Comparison of ENCODE assay signal across 8 cellular contexts in the genomic region with DNA sequence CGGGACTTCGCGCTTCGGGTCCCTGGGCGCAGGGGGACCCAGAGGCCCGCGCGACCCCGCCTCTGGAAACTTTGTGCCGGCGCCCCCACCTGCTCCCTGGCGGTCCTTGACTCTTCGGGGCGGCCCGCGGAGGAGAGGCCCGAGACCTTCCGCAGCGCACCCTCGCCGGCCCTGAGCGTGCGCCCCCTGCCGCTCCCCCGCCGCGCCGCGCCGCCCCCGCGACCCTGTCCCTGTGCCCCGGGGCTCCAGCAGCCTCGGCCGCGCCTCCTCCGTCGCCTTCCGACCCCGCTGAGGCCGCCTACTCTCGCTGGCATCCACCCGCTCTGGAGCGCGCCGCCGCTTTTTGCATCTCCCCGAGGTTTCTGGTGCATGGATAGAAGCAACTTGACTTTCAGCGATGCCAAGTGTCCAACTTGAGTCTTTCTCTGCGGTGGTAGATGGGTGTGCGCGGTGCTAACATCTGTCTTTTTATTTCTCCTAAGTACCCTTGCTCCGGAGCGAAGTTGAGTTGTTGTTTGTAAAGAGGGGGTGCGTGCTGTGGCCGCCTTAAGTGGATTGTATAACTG. TPM values are rescaled to one million over a fixed set of nuclear protein-coding genes. Genes with fewer than 3 reads are reported as not detected.
DNase-seq lines count a peak whose midpoint lies in the region; ATAC-seq, FAIRE-seq and TF ChIP-seq lines count a peak whose summit lies in the region.

No MANE protein-coding gene starts in this region.

- H3K4me1 Mint-ChIP-seq in endothelial cell (ENCODE audit: unreplicated experiment) = peaks cover 24% of the 10 kb centered on the region

- no peaks in the 10 kb centered on the region for H3K9me3 ChIP-seq in A549
- H3K9me3 ChIP-seq in mucosa of rectum (ENCODE audit: control insufficient read depth in 2 of 2, low read length in 2 of 2) = no peaks in the 10 kb centered on the region

- H3K27ac Mint-ChIP-seq in endothelial cell (ENCODE audit: unreplicated experiment) = peak overlapping the region; percentile 85

- H3K9me3 Mint-ChIP-seq in endothelial cell (ENCODE audit: unreplicated experiment) = no peaks in the 10 kb centered on the region

- H3K27me3 Mint-ChIP-seq in endothelial cell (ENCODE audit: unreplicated experiment) = peaks cover 8% of the 10 kb centered on the region

- peak overlapping the region; percentile 88 for H3K4me2 ChIP-seq in A549

- peak; percentile 46 to 59 for DNase-seq in A549 (ENCODE audit: low read depth in 1 of 2, low spot score in 1 of 2)
- peak; percentile 53 for DNase-seq in GM12892 (ENCODE audit: insufficient read length)
- DNase-seq in NCI-H510A treated with DMSO at 0.1 percent for 48 hours (lab: John Stamatoyannopoulos, UW) = peak; percentile 52
- peak; percentile 47 to 55 (median 50) for DNase-seq in activated CD8-positive, alpha-beta memory T cell treated with anti-CD3 and anti-CD28 coated beads for 48 hours (ENCODE audit: low read depth in 2 of 3, low spot score in 2 of 3)
- peak; percentile 80 for DNase-seq in endothelial cell (ENCODE audit: low spot score)
- peak; percentile 54 for DNase-seq in stimulated activated CD8-positive, alpha-beta memory T cell treated with anti-CD3 and anti-CD28 coated beads, Interleukin-4, amount 100 ng/mL, for 4 hours (ENCODE audit: low read depth in 2 of 2, low spot score in 1 of 2)

- ATAC-seq in A549 (peak; percentile 26 to 37), HG02970 (IDR thresholded peaks at IDR 0.05; ENCODE audit: low FRiP score, unreplicated experiment) (peak; percentile 43)

- H3K27me3 ChIP-seq in mucosa of rectum (ENCODE audit: control insufficient read depth in 2 of 2, insufficient read depth in 2 of 2, low read length in 2 of 2) = no peaks in the 10 kb centered on the region

- H3K27ac ChIP-seq in A549 (peak overlapping the region; percentile 89 to 95), mucosa of rectum (ENCODE audit: low read depth in 2 of 2, low read length in 2 of 2) (peak overlapping the region in 1 of 2 donors; percentile 50)

- H3K4me3 ChIP-seq in A549 = peak overlapping the region; percentile 67
- peak overlapping the region; percentile 64 to 66 for H3K4me3 ChIP-seq in mucosa of rectum (ENCODE audit: low read length in 2 of 2)

- no peaks in the 10 kb centered on the region for H3K36me3 ChIP-seq in mucosa of rectum (ENCODE audit: control insufficient read depth in 2 of 2, insufficient read depth in 2 of 2, low read length in 2 of 2)

- peaks cover 4% of the 10 kb centered on the region for H3K36me3 Mint-ChIP-seq in endothelial cell (ENCODE audit: low read depth, unreplicated experiment)

- H3K4me3 Mint-ChIP-seq in endothelial cell (ENCODE audit: unreplicated experiment) = peak overlapping the region; percentile 97

- no peak for FAIRE-seq in A549 (lab: Jason Lieb, UNC)
- no peak for FAIRE-seq in GM12892 (lab: Jason Lieb, UNC)

- CTCF ChIA-PET in A549 (lab: Yijun Ruan, JAX) = interaction anchor here (0.7 to 2.3 kb wide), 6 partner anchors 13 to 102 kb away, joined by 3 to 9 read pairs (median 4); no protein-coding TSS in a partner anchor

- peak overlapping the region in 1 of 2 donors; percentile 9 for H3K9ac ChIP-seq in mucosa of rectum (ENCODE audit: low read depth in 1 of 2, low read length in 2 of 2)

- TF ChIP-seq POLR2A in A549 (IDR thresholded peaks at IDR 0.05; ENCODE audit: low read length) (no peak), GM12892 (IDR thresholded peaks at IDR 0.05; ENCODE audit: low read depth, low read length) (no peak)

- no peak for TF ChIP-seq EP300 in A549 (IDR thresholded peaks at IDR 0.05)

- TF ChIP-seq CTCF in A549 (IDR thresholded peaks at IDR 0.05) (peak; percentile 33; the same call in 2 of the 3 replicates), endothelial cell (IDR thresholded peaks at IDR 0.05; ENCODE audit: unreplicated experiment) (peak; percentile 70)

- WGBS in A549 (ENCODE audit: missing lambda C conversion rate) = under 1% methylated on average over 18 of the region's 56 CpGs

- POLR2A ChIA-PET in A549 (lab: Yijun Ruan, JAX) = interaction anchor here (0.6 to 1.0 kb wide), 4 partner anchors 43 to 83 kb away, joined by 3 to 4 read pairs (median 4); a partner anchor contains a TSS

- TF ChIP-seq RAD21 in A549 (conservative IDR thresholded peaks at IDR 0.05 in 1 of 2, IDR thresholded peaks at IDR 0.05 in 1 of 2) = no peak; a peak in 1 of 5 replicates

- peaks cover 39% of the 10 kb centered on the region for H3K4me1 ChIP-seq in A549
- H3K4me1 ChIP-seq in mucosa of rectum (ENCODE audit: control insufficient read depth in 2 of 2, insufficient read depth in 2 of 2, low read length in 2 of 2) = peaks cover 8 to 22% of the 10 kb centered on the region in 2 donors

TF ChIP-seq in A549, 52 proteins besides CTCF, POLR2A, EP300 and RAD21:
- TF ChIP-seq ZFP36 (IDR thresholded peaks at IDR 0.05; ENCODE audit: borderline replicate concordance, partially characterized antibody) (no peak), PHF8 (IDR thresholded peaks at IDR 0.05; ENCODE audit: borderline replicate concordance, low read depth) (peak; percentile 20; the same call in 1 of the 2 replicates), TP53 (CRISPR knock-in tag; IDR thresholded peaks at IDR 0.05) (no peak), CBX8 (IDR thresholded peaks at IDR 0.05) (no peak), CHD4 (IDR thresholded peaks at IDR 0.05; ENCODE audit: borderline replicate concordance) (no peak), KDM5A (IDR thresholded peaks at IDR 0.05) (no peak), FOSB (CRISPR knock-in tag; IDR thresholded peaks at IDR 0.05) (no peak), MAZ (IDR thresholded peaks at IDR 0.05; ENCODE audit: borderline replicate concordance, low read depth, low read length) (no peak), JUNB (IDR thresholded peaks at IDR 0.05) (no peak), ZSCAN20 (CRISPR knock-in tag; IDR thresholded peaks at IDR 0.05) (no peak), CEBPB (IDR thresholded peaks at IDR 0.05) (no peak), JUN (IDR thresholded peaks at IDR 0.05) (peak in 1 of 2 experiments; percentile 17; a peak in 1 of 5 replicates), RCOR1 (IDR thresholded peaks at IDR 0.05; ENCODE audit: low read depth, low read length) (no peak), POLR2AphosphoS2 (conservative IDR thresholded peaks at IDR 0.05; ENCODE audit: low read length) (no peak), TFCP2L1 (CRISPR knock-in tag; IDR thresholded peaks at IDR 0.05) (no peak)
- TF ChIP-seq, protein P1, sequence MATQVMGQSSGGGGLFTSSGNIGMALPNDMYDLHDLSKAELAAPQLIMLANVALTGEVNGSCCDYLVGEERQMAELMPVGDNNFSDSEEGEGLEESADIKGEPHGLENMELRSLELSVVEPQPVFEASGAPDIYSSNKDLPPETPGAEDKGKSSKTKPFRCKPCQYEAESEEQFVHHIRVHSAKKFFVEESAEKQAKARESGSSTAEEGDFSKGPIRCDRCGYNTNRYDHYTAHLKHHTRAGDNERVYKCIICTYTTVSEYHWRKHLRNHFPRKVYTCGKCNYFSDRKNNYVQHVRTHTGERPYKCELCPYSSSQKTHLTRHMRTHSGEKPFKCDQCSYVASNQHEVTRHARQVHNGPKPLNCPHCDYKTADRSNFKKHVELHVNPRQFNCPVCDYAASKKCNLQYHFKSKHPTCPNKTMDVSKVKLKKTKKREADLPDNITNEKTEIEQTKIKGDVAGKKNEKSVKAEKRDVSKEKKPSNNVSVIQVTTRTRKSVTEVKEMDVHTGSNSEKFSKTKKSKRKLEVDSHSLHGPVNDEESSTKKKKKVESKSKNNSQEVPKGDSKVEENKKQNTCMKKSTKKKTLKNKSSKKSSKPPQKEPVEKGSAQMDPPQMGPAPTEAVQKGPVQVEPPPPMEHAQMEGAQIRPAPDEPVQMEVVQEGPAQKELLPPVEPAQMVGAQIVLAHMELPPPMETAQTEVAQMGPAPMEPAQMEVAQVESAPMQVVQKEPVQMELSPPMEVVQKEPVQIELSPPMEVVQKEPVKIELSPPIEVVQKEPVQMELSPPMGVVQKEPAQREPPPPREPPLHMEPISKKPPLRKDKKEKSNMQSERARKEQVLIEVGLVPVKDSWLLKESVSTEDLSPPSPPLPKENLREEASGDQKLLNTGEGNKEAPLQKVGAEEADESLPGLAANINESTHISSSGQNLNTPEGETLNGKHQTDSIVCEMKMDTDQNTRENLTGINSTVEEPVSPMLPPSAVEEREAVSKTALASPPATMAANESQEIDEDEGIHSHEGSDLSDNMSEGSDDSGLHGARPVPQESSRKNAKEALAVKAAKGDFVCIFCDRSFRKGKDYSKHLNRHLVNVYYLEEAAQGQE (IDR thresholded peaks at IDR 0.05) = no peak
TF ChIP-seq in A549: peak in this region for 2.

RNA-seq across cellular contexts. Expression of a gene that starts 0.4 kb away (rescaled TPM):
- 35.5 and 38.0 TPM in 2 replicates for polyA plus RNA-seq in A549 (2011; rRNA removed)
- 58.2 and 76.0 TPM in 2 replicates for polyA plus RNA-seq in A549 (2012; cell fraction: cytosol; rRNA removed)
- polyA plus RNA-seq in A549 (2012; cell fraction: nucleus; rRNA removed) = 54.1 and 60.8 TPM in 2 replicates
- 32.7 to 36.1 TPM (median 34.1 TPM) in 3 replicates for polyA plus RNA-seq in A549 (2017; fragmentation: RNase III; extraction: RNeasy Plus Mini Kit Qiagen cat#74134 plus additional on column Dnase treatment)
- polyA minus RNA-seq in A549 (2011; rRNA and poly(A)+ RNA removed) = 34.0 and 37.4 TPM in 2 replicates
- 10.3 TPM for polyA plus RNA-seq in GM12892 (2012; ENCODE audit: missing spikeins)
- total RNA-seq in endothelial cell (ENCODE audit: unreplicated experiment) = 23.0 TPM
